Comparison of ENCODE assay signal across 23 cellular contexts in the genomic region with DNA sequence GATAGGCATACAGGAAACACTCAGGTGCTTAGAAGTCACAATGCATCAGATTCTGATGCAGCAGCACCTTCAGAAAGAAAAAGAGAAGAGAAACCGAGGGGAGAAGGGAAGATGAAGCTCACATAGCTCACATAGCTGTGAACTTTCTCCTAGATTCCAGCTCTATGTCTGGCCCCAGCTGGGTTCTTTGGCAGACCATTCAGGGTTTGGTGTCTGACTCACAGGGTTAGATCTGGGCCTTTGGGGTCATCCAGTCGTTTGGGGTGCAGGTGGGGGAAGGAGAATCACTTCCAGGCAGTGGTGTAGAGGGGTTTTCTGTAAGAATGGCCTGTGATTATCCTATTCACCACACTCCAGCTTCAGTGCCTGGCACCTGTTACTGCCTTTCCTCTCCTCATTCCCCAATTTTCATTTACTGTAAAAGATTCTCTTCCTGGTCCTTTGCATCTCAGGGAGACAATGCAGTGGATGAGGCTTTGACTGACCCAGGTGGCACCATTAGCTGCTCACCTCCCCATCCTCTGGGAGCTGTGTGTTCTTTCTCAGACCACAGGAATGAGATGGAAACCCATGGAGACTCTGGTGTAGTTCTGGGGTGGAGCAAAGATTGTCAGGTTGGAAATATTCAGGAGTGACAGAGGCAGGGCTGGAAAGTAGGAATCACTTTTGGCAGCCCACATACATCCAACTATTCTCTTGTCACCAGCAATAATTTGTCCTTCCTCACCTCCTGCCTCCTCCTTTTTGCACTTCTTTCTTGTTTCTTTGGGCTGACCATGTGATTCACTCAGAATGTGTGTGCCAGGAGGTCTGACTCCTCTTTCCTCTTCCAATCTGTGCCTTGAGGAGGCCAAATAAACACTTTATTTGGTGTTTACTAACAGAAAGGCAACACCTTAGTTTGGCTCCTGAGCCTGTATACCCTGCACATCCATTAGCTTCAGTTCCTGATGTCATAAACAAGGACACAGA.
A peak's percentile ranks its signal among the peaks of the same experiment; 100 is the strongest.
DNase-seq lines count a peak whose midpoint lies in the region; ATAC-seq and TF ChIP-seq lines count a peak whose summit lies in the region.
"Had no signal": no experiment of that assay in that cellular context is flagged by ENCODE, and none has a peak within 500 bp of the region (broad histone marks: within the 10 kb centered on the region; RNA-seq: fewer than 3 reads in every experiment).

No MANE protein-coding gene starts in this region.

- no peaks in the 10 kb centered on the region for H3K9me2 ChIP-seq in GM23248 (ENCODE audit: insufficient read depth)
- H3K9me2 ChIP-seq in OCI-LY7 (ENCODE audit: insufficient read depth, low read length): no peaks in the 10 kb centered on the region

- no peak for ATAC-seq in lung (ENCODE audit: insufficient read depth, low FRiP score)
- ATAC-seq: activated CD8-positive, alpha-beta T cell treated with anti-CD3 and anti-CD28 coated beads, Interleukin-2, amount 10 ng/mL, durations not matched to agents 7 days and 5 days; GM23338; K562 had no signal

- no peak for TF ChIP-seq POLR2A in suprapubic skin (IDR thresholded peaks at IDR 0.05)

- intact Hi-C loops in OCI-LY7 (cut with micrococcal nuclease; ENCODE audit: unreplicated experiment): no loop called here

- POLR2A ChIA-PET in OCI-LY7 (lab: Charles Lee): interaction anchor here (0.6 kb wide), 1 partner anchor 734 kb away, joined by 3 read pairs; no protein-coding TSS in a partner anchor

- H3K4me2 ChIP-seq in GM23248 (ENCODE audit: unreplicated experiment) (peak overlapping the region; percentile 58), OCI-LY7 (ENCODE audit: low read length) (no peak overlapping the region)
- H3K4me2 ChIP-seq: GM23338 had no signal

- H3K4me3 ChIP-seq in GM23248 (peak overlapping the region; percentile 3; the same call in 1 of the 2 replicates), astrocyte of the spinal cord (ENCODE audit: low read depth, low read length) (no peak overlapping the region), lung (no peak overlapping the region), suprapubic skin (no peak overlapping the region), OCI-LY7 (ENCODE audit: low read depth, low read length, poor library complexity, severe bottlenecking) (no peak overlapping the region)
- H3K4me3 ChIP-seq: esophagus squamous epithelium, GM23338, K562, prostate gland, SJSA1, thoracic aorta had no signal

- H3K4me1 ChIP-seq in GM23248 (ENCODE audit: insufficient read depth): peaks cover 30% of the 10 kb centered on the region
- peaks cover 0 to 7% of the 10 kb centered on the region in 2 donors for H3K4me1 ChIP-seq in lung (ENCODE audit: control insufficient read depth in 2 of 2, insufficient read depth in 2 of 2, low read length in 2 of 2)
- peaks cover 4% of the 10 kb centered on the region for H3K4me1 ChIP-seq in suprapubic skin
- no peaks in the 10 kb centered on the region for H3K4me1 ChIP-seq in OCI-LY7 (ENCODE audit: insufficient read depth, low read length, poor library complexity, severe bottlenecking)
- H3K4me1 ChIP-seq: prostate gland, SJSA1 had no signal

- no peak overlapping the region for H3K9ac ChIP-seq in GM23248

- H3K9me3 ChIP-seq in GM23248 (ENCODE audit: low read depth) (no peaks in the 10 kb centered on the region), lung (ENCODE audit: control insufficient read depth in 2 of 2, insufficient read depth in 1 of 2, low read length in 1 of 2) (no peaks in the 10 kb centered on the region), suprapubic skin (no peaks in the 10 kb centered on the region), OCI-LY7 (ENCODE audit: low read length) (no peaks in the 10 kb centered on the region)
- H3K9me3 ChIP-seq: esophagus squamous epithelium, prostate gland, SJSA1, thoracic aorta had no signal

- DNase-seq in GM23248 (peak; percentile 62), astrocyte of the spinal cord (ENCODE audit: low read depth, low spot score) (peak; percentile 10), lung (ENCODE audit: low spot score) (peak; percentile 28), suprapubic skin (ENCODE audit: low spot score in 2 of 2) (no peak), G401 (ENCODE audit: low spot score) (no peak), OCI-LY7 (ENCODE audit: low spot score) (no peak)
- no peak for DNase-seq in activated CD4-positive, alpha-beta T cell treated with anti-CD3 and anti-CD28 coated beads for 48 hours
- DNase-seq: activated CD4-positive, CD25-positive, alpha-beta regulatory T cell treated with anti-CD3 and anti-CD28 coated beads, Interleukin-2, amount 50 U/mL, for 72 hours; activated CD8-positive, alpha-beta T cell treated with anti-CD3 and anti-CD28 coated beads, Interleukin-2, amount 10 ng/mL, durations not matched to agents 7 days and 5 days; activated effector memory CD4-positive, alpha-beta T cell treated with Interleukin-2 at 50 U/mL for 16 hours; activated naive CD8-positive, alpha-beta T cell treated with anti-CD3 and anti-CD28 coated beads, Interleukin-2, amount 10 ng/mL, durations not matched to agents 7 days and 5 days; activated T-cell treated with anti-CD3 and anti-CD28 coated beads for 4 hours; brain microvascular endothelial cell; esophagus squamous epithelium; GF-D8; NCI-H1436; NCI-H510A; T-helper 1 cell had no signal

- H3K27me3 ChIP-seq in GM23248 (replicated peaks; ENCODE audit: insufficient read depth) (no peaks in the 10 kb centered on the region), lung (ENCODE audit: control insufficient read depth, insufficient read depth) (no peaks in the 10 kb centered on the region), suprapubic skin (no peaks in the 10 kb centered on the region)
- H3K27me3 ChIP-seq: brain microvascular endothelial cell, esophagus squamous epithelium, SJSA1 had no signal

- BruUV-seq in OCI-LY7 (replicated peaks; lab: Mats Ljungman, UMichigan): no TSS peak

- H4K20me1 ChIP-seq in GM23248 (ENCODE audit: insufficient read depth) (no peaks in the 10 kb centered on the region), OCI-LY7 (ENCODE audit: insufficient read depth, low read length) (no peaks in the 10 kb centered on the region)

- 5 to 18% methylated on average over 2 of the region's 2 CpGs for WGBS in GM23248 (ENCODE audit: low coverage in 1 of 2, low lambda C conversion rate in 2 of 2, missing lambda C conversion rate in 2 of 2), 2 experiments
- WGBS in lung, 2 donors: 34 to 53% methylated on average over 2 of the region's 2 CpGs
- WGBS in suprapubic skin: 28% methylated on average over 2 of the region's 2 CpGs

- in situ Hi-C loops in GM23248 (cut with MboI): no loop called here
- in situ Hi-C loops in astrocyte of the spinal cord (cut with HindIII; ENCODE audit: low sequenced_read_pairs): no loop called here
- in situ Hi-C loops in G401 (cut with HindIII; ENCODE audit: low sequenced_read_pairs): no loop called here

- no peak for TF ChIP-seq EP300 in suprapubic skin (IDR thresholded peaks at IDR 0.05)

- H3K27ac ChIP-seq in GM23248: peak overlapping the region; percentile 45
- H3K27ac ChIP-seq in lung (ENCODE audit: low read depth in 1 of 2, low read length in 1 of 2): no peak overlapping the region
- H3K27ac ChIP-seq in suprapubic skin: peak overlapping the region; percentile 11
- no peak overlapping the region for H3K27ac ChIP-seq in OCI-LY7 (ENCODE audit: low read depth, low read length, poor library complexity, severe bottlenecking)
- H3K27ac ChIP-seq: brain microvascular endothelial cell, prostate gland, SJSA1 had no signal

- H3K79me2 ChIP-seq in GM23248 (ENCODE audit: insufficient read depth): no peaks in the 10 kb centered on the region
- no peaks in the 10 kb centered on the region for H3K79me2 ChIP-seq in OCI-LY7 (ENCODE audit: insufficient read depth, low read depth, low read length)

- H3K36me3 ChIP-seq in GM23248 (ENCODE audit: low read depth) (no peaks in the 10 kb centered on the region), lung (ENCODE audit: control insufficient read depth in 2 of 2, insufficient read depth in 2 of 2, low read length in 2 of 2) (no peaks in the 10 kb centered on the region), suprapubic skin (no peaks in the 10 kb centered on the region), OCI-LY7 (ENCODE audit: insufficient read depth, low read length) (no peaks in the 10 kb centered on the region)
- H3K36me3 ChIP-seq: brain microvascular endothelial cell, esophagus squamous epithelium, prostate gland, SJSA1, thoracic aorta had no signal

- H2AFZ ChIP-seq in GM23248 (no peak overlapping the region), OCI-LY7 (ENCODE audit: low read length) (no peak overlapping the region)
- H2AFZ ChIP-seq: GM23338 had no signal

- CTCF ChIA-PET in OCI-LY7 (lab: Charles Lee; ENCODE audit: unreplicated experiment): no interaction called here

- peaks cover 25% of the 10 kb centered on the region for H3F3A ChIP-seq in GM23248 (ENCODE audit: insufficient read depth)

- TF ChIP-seq CTCF in astrocyte of the spinal cord (IDR thresholded peaks at IDR 0.05; ENCODE audit: low read depth, low read length): no peak
- no peak for TF ChIP-seq CTCF in lung (IDR thresholded peaks at IDR 0.05; ENCODE audit: control extremely low read depth, extremely low read depth)
- TF ChIP-seq CTCF in suprapubic skin (IDR thresholded peaks at IDR 0.05): no peak
- TF ChIP-seq CTCF in OCI-LY7 (conservative IDR thresholded peaks at IDR 0.05; ENCODE audit: low read length): no peak

Comparison
In these comparisons a context has a peak if more than half of its experiments do, and no peak if none do; other contexts are left out.
1. DNase-seq: peak in GM23248 (single experiment), astrocyte of the spinal cord (single experiment) and lung (single experiment); none in suprapubic skin (0 of 2), G401 (single experiment), activated CD4-positive, alpha-beta T cell treated with anti-CD3 and anti-CD28 coated beads for 48 hours (single experiment) and OCI-LY7 (single experiment).
2. H3K27ac ChIP-seq: peak in GM23248 (single experiment) and suprapubic skin (single experiment); none in lung (0 of 2) and OCI-LY7 (single experiment).